In the genomic region with DNA sequence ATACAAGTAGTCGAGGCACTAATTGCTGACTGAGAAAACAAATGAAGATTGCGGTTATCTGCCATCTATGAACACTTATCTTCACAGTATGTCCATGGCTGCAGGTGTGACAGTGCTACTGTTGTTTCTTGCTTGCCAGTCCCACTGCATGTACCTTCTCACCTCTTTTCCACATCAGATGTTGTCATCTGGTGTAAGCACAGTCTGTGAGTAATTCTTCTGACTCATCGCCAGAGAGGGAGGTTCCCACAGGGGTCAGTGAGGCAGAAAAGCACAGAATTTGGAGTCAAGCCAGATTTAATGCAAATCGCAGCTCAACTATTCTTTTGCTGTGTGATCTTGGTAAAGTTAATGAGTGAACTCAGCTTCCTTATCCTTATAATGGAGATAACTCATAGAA, we compare ENCODE assay signal across 9 cellular contexts.
DNase-seq lines count a peak whose midpoint lies in the region; ATAC-seq and TF ChIP-seq lines count a peak whose summit lies in the region.
"Had no signal": no experiment of that assay in that cellular context is flagged by ENCODE, and none has a peak within 500 bp of the region (broad histone marks: within the 10 kb centered on the region; RNA-seq: fewer than 3 reads in every experiment).

No MANE protein-coding gene starts in this region.

- CTCF ChIA-PET in GM10248 (lab: Yijun Ruan, JAX), result no interaction called here

- POLR2A ChIA-PET in GM10248 (lab: Yijun Ruan, JAX), result no interaction called here

- no peak for TF ChIP-seq CTCF in GM10248 (IDR thresholded peaks at IDR 0.05; ENCODE audit: control extremely low read depth, extremely low read depth, low read depth, missing control alignments)
- TF ChIP-seq CTCF in endodermal cell (conservative IDR thresholded peaks at IDR 0.05), result no peak

- H3K27ac ChIP-seq in SJSA1 (no peak overlapping the region), endodermal cell (ENCODE audit: low read depth, low read length) (no peak overlapping the region)
- H3K27ac ChIP-seq: VCaP had no signal

- H3K9me3 ChIP-seq in SJSA1 (replicated peaks) (no peaks in the 10 kb centered on the region), endodermal cell (ENCODE audit: control insufficient read depth, low read length) (no peaks in the 10 kb centered on the region)

- H3K4me3 ChIP-seq in SJSA1 (no peak overlapping the region), endodermal cell (ENCODE audit: low read length) (no peak overlapping the region)

- H3K9ac ChIP-seq in endodermal cell (ENCODE audit: extremely low read depth, low read length, poor library complexity, severe bottlenecking), result no peak overlapping the region

- H3K27me3 ChIP-seq in SJSA1 (replicated peaks), result no peaks in the 10 kb centered on the region
- H3K27me3 ChIP-seq in endodermal cell (ENCODE audit: control insufficient read depth, insufficient read depth, low read length, poor library complexity, severe bottlenecking), result no peaks in the 10 kb centered on the region

- H3K9me3 Mint-ChIP-seq in endodermal cell, result peaks cover 36% of the 10 kb centered on the region

- DNase-seq in GM10248 (ENCODE audit: extremely low spot score) (peak; percentile 34), SJSA1 (ENCODE audit: low read depth in 1 of 2, low spot score in 2 of 2) (peak; percentile 50 to 57), left colon (no peak), endodermal cell (no peak), midbrain (lab: John Stamatoyannopoulos, UW) (no peak)
- DNase-seq in activated effector memory CD4-positive, alpha-beta T cell treated with anti-CD3 and anti-CD28 coated beads, Interleukin-2, amount 50 U/mL, for 16 hours, result no peak

- WGBS in endodermal cell (ENCODE audit: insufficient coverage in 1 of 2, insufficient read length in 1 of 2), 2 experiments, result 85 to 100% methylated on average over 1 to 4 of the region's 4 CpGs

- H3K4me3 Mint-ChIP-seq in endodermal cell, result no peak overlapping the region

- ATAC-seq in GM19463 (IDR thresholded peaks at IDR 0.05; ENCODE audit: unreplicated experiment), result peak; percentile 92
- ATAC-seq in HG03354 (IDR thresholded peaks at IDR 0.05; ENCODE audit: poor library complexity, severe bottlenecking, unreplicated experiment), result peak; percentile 95
- ATAC-seq in left colon, result peak; percentile 93

- H3K4me1 ChIP-seq in SJSA1 (replicated peaks) (peaks cover 7% of the 10 kb centered on the region), endodermal cell (ENCODE audit: control insufficient read depth, insufficient read depth, low read length) (no peaks in the 10 kb centered on the region)

- intact Hi-C loops in left colon (cut with DNase I, micrococcal nuclease), result no loop called here

- H3K36me3 ChIP-seq in SJSA1 (no peaks in the 10 kb centered on the region), endodermal cell (ENCODE audit: control insufficient read depth, insufficient read depth, low read length) (no peaks in the 10 kb centered on the region)

- no peak overlapping the region for H3K27ac Mint-ChIP-seq in endodermal cell

- no peaks in the 10 kb centered on the region for H3K36me3 Mint-ChIP-seq in endodermal cell (ENCODE audit: low read depth)

- H3K4me1 Mint-ChIP-seq in endodermal cell, result peaks cover 4% of the 10 kb centered on the region

- no peaks in the 10 kb centered on the region for H3K27me3 Mint-ChIP-seq in endodermal cell (ENCODE audit: insufficient read depth)

Comparison
In these comparisons a context has a peak if more than half of its experiments do, and no peak if none do; other contexts are left out.
1. DNase-seq: peak in GM10248 (single experiment) and SJSA1 (2 of 2); none in left colon (0 of 2), endodermal cell (single experiment), midbrain (single experiment) and activated effector memory CD4-positive, alpha-beta T cell treated with anti-CD3 and anti-CD28 coated beads, Interleukin-2, amount 50 U/mL, for 16 hours (single experiment).
2. Peak in every context shown above with its lines, with median percentiles within 50 percentile points of each other: ATAC-seq.